In the genomic region with DNA sequence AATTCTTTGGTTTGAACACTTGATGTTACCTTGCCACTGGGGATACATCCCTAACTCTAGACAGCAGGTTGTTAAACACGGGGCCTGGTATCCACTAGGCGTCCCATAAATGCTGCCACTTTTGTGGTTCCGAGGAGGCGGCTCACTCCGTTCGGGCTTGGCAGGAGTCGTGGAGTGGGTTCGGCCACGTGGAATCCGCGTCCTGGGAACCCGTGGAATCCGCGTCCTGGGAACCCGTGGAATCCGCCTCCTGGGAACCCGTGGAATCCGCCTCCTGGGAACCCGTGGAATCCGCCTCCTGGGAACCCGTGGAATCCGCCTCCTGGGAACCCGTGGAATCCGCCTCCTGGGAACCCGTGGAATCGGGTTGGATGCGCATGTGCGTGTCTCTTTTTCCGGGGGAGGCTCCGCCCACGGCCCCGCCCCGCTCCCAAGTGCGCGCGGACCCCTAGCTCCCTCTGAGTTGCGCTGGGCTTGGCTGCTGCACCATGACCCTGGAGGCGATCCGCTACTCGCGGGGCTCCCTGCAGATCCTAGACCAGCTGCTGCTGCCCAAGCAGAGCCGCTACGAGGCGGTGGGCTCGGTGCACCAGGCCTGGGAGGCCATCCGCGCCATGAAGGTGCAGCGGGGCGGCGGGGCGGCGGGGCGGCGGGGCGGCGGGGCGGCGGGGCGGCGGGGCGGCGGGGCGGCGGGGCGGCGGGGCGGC, we compare ENCODE assay signal across 1 cellular context.
A peak's percentile ranks its signal among the peaks of the same experiment; 100 is the strongest.
TF ChIP-seq lines count a peak whose summit lies in the region.

A gene (plus strand): TSS at position 422 of the 707 bp plus-strand sequence. CDS start 67 bp downstream, at position 489.

TF ChIP-seq in H1, 55 proteins besides CTCF, POLR2A, EP300 and RAD21 (continued from another document):
- TF ChIP-seq HDAC2 (IDR thresholded peaks at IDR 0.05; ENCODE audit: borderline replicate concordance in 1 of 2, low read depth in 2 of 2, low read length in 2 of 2) (no peak; a peak in 1 of 4 replicates), EZH2 (IDR thresholded peaks at IDR 0.05; ENCODE audit: low read depth, low read length, severe bottlenecking) (no peak), TEAD4 (IDR thresholded peaks at IDR 0.05; ENCODE audit: low read depth, low read length) (0 out of 2 replicates have a peak, but pooled peaks have one; percentile 5), MAFK (IDR thresholded peaks at IDR 0.05; ENCODE audit: low read depth, low read length) (no peak), KDM1A (IDR thresholded peaks at IDR 0.05; ENCODE audit: borderline replicate concordance, low read length) (0 out of 2 replicates have a peak, but pooled peaks have one; percentile 47), NANOG (IDR thresholded peaks at IDR 0.05; ENCODE audit: insufficient read depth, low read depth, low read length, poor library complexity, severe bottlenecking) (no peak), YY1 (IDR thresholded peaks at IDR 0.05; ENCODE audit: low read depth, low read length) (no peak), BACH1 (IDR thresholded peaks at IDR 0.05; ENCODE audit: low read length) (no peak), RNF2 (IDR thresholded peaks at IDR 0.05; ENCODE audit: borderline replicate concordance, low read depth, low read length, missing control alignments, poor library complexity, severe bottlenecking) (no peak), KDM4A (IDR thresholded peaks at IDR 0.05; ENCODE audit: low read depth, low read length, severe bottlenecking) (no peak), RBBP5 (IDR thresholded peaks at IDR 0.05; ENCODE audit: borderline replicate concordance, low read depth, low read length) (no peak)
